ENCODE assay signal across 22 cellular contexts in genomic region chr3:133606342-133606741, GRCh38. TPM values are rescaled to one million over a fixed set of nuclear protein-coding genes. Genes with fewer than 3 reads are reported as not detected.
DNase-seq lines count a peak whose midpoint lies in the region; ATAC-seq, FAIRE-seq and TF ChIP-seq lines count a peak whose summit lies in the region.
"Had no signal": no experiment of that assay in that cellular context is flagged by ENCODE, and none has a peak within 500 bp of the region (broad histone marks: within the 10 kb centered on the region; RNA-seq: fewer than 3 reads in every experiment).

No MANE protein-coding gene starts in this region.

- H3K27ac ChIP-seq in mammary epithelial cell (ENCODE audit: insufficient read depth, low read depth, low read length) (no peak overlapping the region), liver (ENCODE audit: low read depth in 1 of 2, low read length in 2 of 2) (no peak overlapping the region), right atrium auricular region (no peak overlapping the region)
- H3K27ac ChIP-seq: 22Rv1; A549; BLaER1 treated with 17β-estradiol and CSF1 and Interleukin-3, amounts not matched to agents 10 nM and 100 nM; C4-2B had no signal

- peak overlapping the region; percentile 49 for H3K27ac Mint-ChIP-seq in MCF 10A (ENCODE audit: low read depth, unreplicated experiment)
- H3K27ac Mint-ChIP-seq: B cell; CD4-positive, alpha-beta T cell; CD8-positive, alpha-beta T cell had no signal

- peak; percentile 52 for ATAC-seq in left lobe of liver
- ATAC-seq: A549; CD8-positive, alpha-beta T cell had no signal

- no TSS peak for BruUV-seq in MCF 10A (replicated peaks; lab: Mats Ljungman, UMichigan)
- no TSS peak for BruUV-seq in mammary epithelial cell (replicated peaks; lab: Mats Ljungman, UMichigan)

- H3K4me3 ChIP-seq in mammary epithelial cell (replicated peaks in 1 of 3; ENCODE audit: insufficient read depth in 1 of 3, low read depth in 2 of 3, low read length in 3 of 3), result no peak overlapping the region
- no peak overlapping the region for H3K4me3 ChIP-seq in liver (ENCODE audit: low read depth in 1 of 3, low read length in 3 of 3)
- H3K4me3 ChIP-seq in right atrium auricular region, result no peak overlapping the region
- H3K4me3 ChIP-seq: A549; BLaER1 treated with 17β-estradiol and CSF1 and Interleukin-3, amounts not matched to agents 10 nM and 100 nM had no signal

- H3K27me3 ChIP-seq in mammary epithelial cell (ENCODE audit: insufficient read depth, low read length) (no peaks in the 10 kb centered on the region), liver (ENCODE audit: control insufficient read depth in 4 of 4, insufficient read depth in 4 of 4, low read length in 3 of 4) (no peaks in the 10 kb centered on the region), right atrium auricular region (no peaks in the 10 kb centered on the region)
- H3K27me3 ChIP-seq: BLaER1 treated with 17β-estradiol and CSF1 and Interleukin-3, amounts not matched to agents 10 nM and 100 nM had no signal

- H3K36me3 ChIP-seq in mammary epithelial cell (ENCODE audit: insufficient read depth, low read length), result peaks cover 23% of the 10 kb centered on the region
- H3K36me3 ChIP-seq in liver (ENCODE audit: control insufficient read depth in 4 of 4, insufficient read depth in 3 of 4, low read depth in 1 of 4, low read length in 3 of 4), result peaks cover 0 to 17% (median 10%) of the 10 kb centered on the region in 4 donors
- peaks cover 35% of the 10 kb centered on the region for H3K36me3 ChIP-seq in right atrium auricular region

- H3K4me2 ChIP-seq in mammary epithelial cell (ENCODE audit: insufficient read depth, low read depth, low read length), result no peak overlapping the region
- H3K4me2 ChIP-seq: A549; BLaER1 treated with 17β-estradiol and CSF1 and Interleukin-3, amounts not matched to agents 10 nM and 100 nM had no signal

- DNase-seq in MCF 10A (ENCODE audit: unreplicated experiment) (no peak), mammary epithelial cell (no peak), left lobe of liver (ENCODE audit: low spot score) (no peak), right atrium auricular region (ENCODE audit: low spot score) (no peak), pons (ENCODE audit: low spot score) (no peak), RCC 7860 (ENCODE audit: low spot score) (no peak)
- DNase-seq: AML-193; Caco-2; Calu3; CD4-positive, alpha-beta T cell; CD8-positive, alpha-beta T cell; DMS79 treated with DMSO at 0.1 percent for 48 hours; GF-D8 had no signal

- dilution Hi-C loops in mammary epithelial cell (cut with HindIII; ENCODE audit: low sequenced_read_pairs), result no loop called here

- no peak for FAIRE-seq in RCC 7860 (lab: Jason Lieb, UNC)
- FAIRE-seq: A549, D721Med, G401.6, GM12891 had no signal

- H3K9me3 Mint-ChIP-seq in MCF 10A (ENCODE audit: unreplicated experiment), result no peaks in the 10 kb centered on the region
- H3K9me3 Mint-ChIP-seq: CD4-positive, alpha-beta T cell; CD8-positive, alpha-beta T cell had no signal

- H3K27me3 Mint-ChIP-seq in MCF 10A (ENCODE audit: insufficient read depth, unreplicated experiment), result no peaks in the 10 kb centered on the region
- H3K27me3 Mint-ChIP-seq: B cell; CD4-positive, alpha-beta T cell had no signal

- no peaks in the 10 kb centered on the region for H3K79me2 ChIP-seq in mammary epithelial cell (ENCODE audit: insufficient read depth, low read length)

- H3K4me1 Mint-ChIP-seq in MCF 10A (ENCODE audit: insufficient read depth, unreplicated experiment), result no peaks in the 10 kb centered on the region
- H3K4me1 Mint-ChIP-seq: B cell had no signal

- H4K20me1 ChIP-seq in mammary epithelial cell (ENCODE audit: insufficient read depth, low read length), result no peaks in the 10 kb centered on the region

- CTCF ChIA-PET in MCF 10A (lab: Yijun Ruan, JAX), result interaction anchor here (0.5 to 0.7 kb wide), 5 partner anchors 147 to 724 kb away, joined by 3 to 4 read pairs (median 3); no protein-coding TSS in a partner anchor
- CTCF ChIA-PET in mammary epithelial cell (lab: Charles Lee; ENCODE audit: low non-redundant PET), result no interaction called here

- in situ Hi-C loops in mammary epithelial cell (cut with MboI; ENCODE audit: low sequenced_read_pairs in 2 of 2), result no loop called here

- no peak overlapping the region for H3K4me3 Mint-ChIP-seq in MCF 10A (ENCODE audit: unreplicated experiment)
- H3K4me3 Mint-ChIP-seq: B cell; CD4-positive, alpha-beta T cell; CD8-positive, alpha-beta T cell had no signal

- WGBS in mammary epithelial cell (ENCODE audit: low coverage, missing lambda C conversion rate), result 100% methylated on average over 1 of the region's 1 CpG
- 92% methylated on average over 1 of the region's 1 CpG for WGBS in liver

- H2AFZ ChIP-seq in mammary epithelial cell (ENCODE audit: low read depth, low read length), result no peak overlapping the region

- POLR2A ChIA-PET in MCF 10A (lab: Yijun Ruan, JAX), result no interaction called here

- no peaks in the 10 kb centered on the region for H3K9me3 ChIP-seq in mammary epithelial cell (replicated peaks; ENCODE audit: insufficient read depth, low read length)
- H3K9me3 ChIP-seq in liver (ENCODE audit: control insufficient read depth in 4 of 4, low read length in 3 of 4), result no peaks in the 10 kb centered on the region
- H3K9me3 ChIP-seq in right atrium auricular region, result no peaks in the 10 kb centered on the region
- H3K9me3 ChIP-seq: A549, Caco-2 had no signal

- H3K4me1 ChIP-seq in mammary epithelial cell (ENCODE audit: insufficient read depth, low read length) (no peaks in the 10 kb centered on the region), liver (ENCODE audit: control insufficient read depth in 4 of 4, insufficient read depth in 4 of 4, low read length in 3 of 4) (peaks cover 0 to 5% (median 0%) of the 10 kb centered on the region in 4 donors), right atrium auricular region (no peaks in the 10 kb centered on the region)
- H3K4me1 ChIP-seq: A549; BLaER1 treated with 17β-estradiol and CSF1 and Interleukin-3, amounts not matched to agents 10 nM and 100 nM; Caco-2 had no signal

- TF ChIP-seq CTCF in MCF 10A (IDR thresholded peaks at IDR 0.05; ENCODE audit: unreplicated experiment) (no peak), mammary epithelial cell (conservative IDR thresholded peaks at IDR 0.05 in 1 of 2, IDR thresholded peaks at IDR 0.05 in 1 of 2; ENCODE audit: extremely low read depth in 1 of 2, insufficient read depth in 1 of 2, low read depth in 1 of 2, low read length in 2 of 2) (no peak), liver (IDR thresholded peaks at IDR 0.05; ENCODE audit: low read depth, low read length, missing input control) (no peak), right atrium auricular region (IDR thresholded peaks at IDR 0.05) (no peak)

- intact Hi-C loops in MCF 10A (cut with micrococcal nuclease), result no loop called here
- intact Hi-C loops in mammary epithelial cell (cut with micrococcal nuclease), result no loop called here

- no peak overlapping the region for H3K9ac ChIP-seq in mammary epithelial cell (ENCODE audit: insufficient read depth, low read length)
- H3K9ac ChIP-seq in liver (ENCODE audit: low read depth in 1 of 2, low read length in 2 of 2), result no peak overlapping the region
- H3K9ac ChIP-seq: BLaER1 treated with 17β-estradiol and CSF1 and Interleukin-3, amounts not matched to agents 10 nM and 100 nM had no signal

- H3K36me3 Mint-ChIP-seq in MCF 10A (ENCODE audit: insufficient read depth, unreplicated experiment), result peaks cover 73% of the 10 kb centered on the region

- TF ChIP-seq RAD21 in liver (IDR thresholded peaks at IDR 0.05), result peak in 1 of 2 donors; percentile 15

TF ChIP-seq in liver, 16 proteins besides CTCF, POLR2A, EP300 and RAD21 (continues in another document):
- no peak for TF ChIP-seq YY1 (IDR thresholded peaks at IDR 0.05)
- peak; percentile 43 for TF ChIP-seq HNF4G (IDR thresholded peaks at IDR 0.05)
- TF ChIP-seq GABPA (IDR thresholded peaks at IDR 0.05 in 1 of 2, conservative IDR thresholded peaks at IDR 0.05 in 1 of 2), result no peak
- no peak for TF ChIP-seq REST (IDR thresholded peaks at IDR 0.05)
- peak; percentile 19 for TF ChIP-seq SP1 (IDR thresholded peaks at IDR 0.05)
- TF ChIP-seq HNF4A (conservative IDR thresholded peaks at IDR 0.05), result peak; percentile 73 to 81

RNA-seq across cellular contexts. Expression of gene CDV3, which starts 32.9 kb away (rescaled TPM):
- total RNA-seq in MCF 10A (2022), result 278 and 309 TPM in 2 replicates
- total RNA-seq in mammary epithelial cell, result 100 to 1,000 TPM; 121 to 199 TPM
- polyA plus RNA-seq in mammary epithelial cell, result 61.0 TPM
- polyA minus RNA-seq in mammary epithelial cell, result 80.9 TPM
- total RNA-seq in left lobe of liver, result 60.3 TPM
- total RNA-seq in liver, result 10 to 100 TPM; 64.0 to 82.6 TPM
- 10 to 100 TPM; 37.5 to 42.1 TPM for polyA plus RNA-seq in liver
- total RNA-seq in right atrium auricular region, result 100 to 1,000 TPM; 108 to 122 TPM

RNA-seq across cellular contexts. Expression of gene TOPBP1, which starts 55.4 kb away (rescaled TPM):
- 27.4 and 27.7 TPM in 2 replicates for total RNA-seq in MCF 10A (2022)
- 10 to 100 TPM; 23.9 to 25.8 TPM for total RNA-seq in mammary epithelial cell
- 22.4 TPM for polyA plus RNA-seq in mammary epithelial cell
- 33.2 TPM for polyA minus RNA-seq in mammary epithelial cell
- total RNA-seq in left lobe of liver, result 7.0 TPM
- 10 to 100 TPM; 13.6 to 22.9 TPM for total RNA-seq in liver
- 1 to 10 TPM; 3.3 to 3.8 TPM for polyA plus RNA-seq in liver
- 10 to 100 TPM; 10.5 to 11.1 TPM for total RNA-seq in right atrium auricular region
